9 cellular contexts compared by ENCODE assay signal in the genomic region with DNA sequence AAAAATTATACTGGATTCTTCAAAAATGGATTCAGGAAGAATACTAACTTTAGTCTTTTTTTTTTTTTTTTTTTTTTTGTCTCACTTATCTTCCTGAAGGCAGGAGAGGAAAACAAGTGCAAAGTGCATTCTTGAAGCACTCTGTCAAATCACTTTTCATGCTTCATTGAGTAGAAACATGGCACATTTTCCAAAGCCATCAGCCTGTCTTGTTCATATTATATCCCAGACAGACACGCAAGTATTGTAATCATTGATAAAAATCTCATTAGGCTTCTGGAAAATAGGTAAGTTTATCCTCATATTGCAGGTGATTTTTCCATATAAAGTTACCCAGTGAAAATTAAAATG. TPM values are rescaled to one million over a fixed set of nuclear protein-coding genes. Genes with fewer than 3 reads are reported as not detected.
DNase-seq lines count a peak whose midpoint lies in the region; ATAC-seq, FAIRE-seq and TF ChIP-seq lines count a peak whose summit lies in the region.
"Had no signal": no experiment of that assay in that cellular context is flagged by ENCODE, and none has a peak within 500 bp of the region (broad histone marks: within the 10 kb centered on the region; RNA-seq: fewer than 3 reads in every experiment).

No MANE protein-coding gene starts in this region.

- SMC1A ChIA-PET in GM12878 (lab: Charles Lee; ENCODE audit: uncharacterized antibody, unreplicated experiment), result no interaction called here

- no peak overlapping the region for H3K9ac ChIP-seq in GM12878 (ENCODE audit: control insufficient read depth, insufficient read depth, low read length)

- intact Hi-C loops in GM12878 (cut with micrococcal nuclease; ENCODE audit: unreplicated experiment), result no loop called here
- intact Hi-C loops in lower lobe of right lung (cut with DNase I), result no loop called here

- BruUV-seq in GM12878 (replicated peaks; lab: Mats Ljungman, UMichigan), result no TSS peak

- peaks cover 7% of the 10 kb centered on the region; the same call in 2 of the 3 replicates for H3K36me3 Mint-ChIP-seq in GM23338 (ENCODE audit: low read depth)

- H3K27ac ChIP-seq in A549, result peak overlapping the region; percentile 44 to 85; a peak in 3 of 6 replicates
- H3K27ac ChIP-seq in GM23338 (ENCODE audit: low read depth), result peak overlapping the region; percentile 83
- H3K27ac ChIP-seq in GM12878 (ENCODE audit: control insufficient read depth, insufficient read depth), result no peak overlapping the region
- H3K27ac ChIP-seq in lower lobe of right lung, result no peak overlapping the region

- H3K9me2 ChIP-seq in GM23338 (ENCODE audit: insufficient read depth), result no peaks in the 10 kb centered on the region

- H3F3A ChIP-seq in GM23338 (replicated peaks; ENCODE audit: low read depth), result no peaks in the 10 kb centered on the region; the same call in 1 of the 2 replicates

- H3K27me3 Mint-ChIP-seq in GM23338 (ENCODE audit: insufficient read depth, low read depth, poor library complexity), result peaks cover 9% of the 10 kb centered on the region

- 96% methylated on average over 1 of the region's 1 CpG for WGBS in A549 (ENCODE audit: missing lambda C conversion rate)
- WGBS in GM12878 (ENCODE audit: insufficient coverage, insufficient replicate concordance, low lambda C conversion rate, missing lambda C conversion rate), result 96% methylated on average over 1 of the region's 1 CpG

- CTCF ChIA-PET in A549 (lab: Yijun Ruan, JAX), result interaction anchor here (1.0 to 3.4 kb wide), 2 partner anchors 11 to 185 kb away, joined by 3 to 10 read pairs; no protein-coding TSS in a partner anchor
- CTCF ChIA-PET in GM12878 (lab: Yijun Ruan, JAX), result interaction anchor here (1.7 to 4.9 kb wide), 3 partner anchors 16 to 181 kb away, joined by 3 to 33 read pairs (median 26); no protein-coding TSS in a partner anchor

- H3K79me2 ChIP-seq in GM23338 (replicated peaks; ENCODE audit: insufficient read depth) (no peaks in the 10 kb centered on the region), GM12878 (ENCODE audit: control insufficient read depth, insufficient read depth, low read length) (no peaks in the 10 kb centered on the region)

- FAIRE-seq in A549 (lab: Jason Lieb, UNC), result no peak
- no peak for FAIRE-seq in GM12878 (lab: Jason Lieb, UNC)

- TF ChIP-seq EP300 in A549 (IDR thresholded peaks at IDR 0.05), result no peak
- TF ChIP-seq EP300 in GM12878 (IDR thresholded peaks at IDR 0.05; ENCODE audit: borderline replicate concordance in 1 of 2, control insufficient read depth in 1 of 2, low read depth in 2 of 2, low read length in 2 of 2), result no peak

- POLR2A ChIA-PET in A549 (lab: Yijun Ruan, JAX), result no interaction called here
- POLR2A ChIA-PET in GM12878 (lab: Charles Lee), result interaction anchor here (0.6 to 1.3 kb wide), 2 partner anchors 12 to 39 kb away, joined by 4 to 5 read pairs; no protein-coding TSS in a partner anchor

- peak overlapping the region; percentile 87 for H3K4me3 Mint-ChIP-seq in GM23338

- no peak overlapping the region for H2AFZ ChIP-seq in GM23338
- H2AFZ ChIP-seq in GM12878 (ENCODE audit: control insufficient read depth, low read depth, low read length), result peak overlapping the region; percentile 93

- no peaks in the 10 kb centered on the region for H3K36me3 ChIP-seq in GM23338 (ENCODE audit: insufficient read depth)
- H3K36me3 ChIP-seq in GM12878 (ENCODE audit: control insufficient read depth in 2 of 2, insufficient read depth in 2 of 2, low read length in 1 of 2), result no peaks in the 10 kb centered on the region
- no peaks in the 10 kb centered on the region for H3K36me3 ChIP-seq in lower lobe of right lung
- H3K36me3 ChIP-seq in H7 (replicated peaks; ENCODE audit: control insufficient read depth, insufficient read depth, low read length), result no peaks in the 10 kb centered on the region
- H3K36me3 ChIP-seq: MG63 had no signal

- H3K4me1 Mint-ChIP-seq in GM23338, result peaks cover 10% of the 10 kb centered on the region

- TF ChIP-seq POLR2A in A549 (IDR thresholded peaks at IDR 0.05; ENCODE audit: low read length), result no peak
- no peak for TF ChIP-seq POLR2A in GM12878 (IDR thresholded peaks at IDR 0.05; ENCODE audit: low read depth, low read length)

- H3K27ac Mint-ChIP-seq in GM23338, result no peak overlapping the region

- H3K27me3 ChIP-seq in GM23338 (ENCODE audit: insufficient read depth) (no peaks in the 10 kb centered on the region), GM12878 (replicated peaks in 1 of 2; ENCODE audit: control insufficient read depth in 2 of 2, insufficient read depth in 2 of 2, low read length in 1 of 2) (no peaks in the 10 kb centered on the region), lower lobe of right lung (ENCODE audit: low read depth) (no peaks in the 10 kb centered on the region), H7 (ENCODE audit: control insufficient read depth, insufficient read depth, low read length) (no peaks in the 10 kb centered on the region)
- H3K27me3 ChIP-seq: MG63 had no signal

- ATAC-seq in A549 (no peak), GM23338 (no peak), GM12878 (no peak), lower lobe of right lung (no peak), GM21390 (IDR thresholded peaks at IDR 0.05; ENCODE audit: unreplicated experiment) (no peak)

- no peak for DNase-seq in A549 (ENCODE audit: low read depth in 1 of 2, low spot score in 1 of 2)
- DNase-seq in GM23338 (ENCODE audit: low spot score), result no peak
- DNase-seq in GM12878 (ENCODE audit: low read depth, low spot score), result no peak
- no peak for DNase-seq in lower lobe of right lung
- DNase-seq in H7, result no peak
- no peak for DNase-seq in amniotic stem cell (lab: John Stamatoyannopoulos, UW)
- DNase-seq in stimulated activated CD4-positive, alpha-beta T cell treated with anti-CD3 and anti-CD28 coated beads, Interleukin-4, amount 100 ng/mL, for 4 hours, result no peak

- RAD21 ChIA-PET in GM12878 (lab: Charles Lee; ENCODE audit: unreplicated experiment), result no interaction called here

- H3K4me2 ChIP-seq in A549 (peak overlapping the region; percentile 78), GM23338 (peak overlapping the region; percentile 86), GM12878 (ENCODE audit: control insufficient read depth, insufficient read depth) (peak overlapping the region; percentile 82)

- H3K4me3 ChIP-seq in A549 (peak overlapping the region; percentile 53; the same call in 2 of the 3 replicates), GM23338 (peak overlapping the region; percentile 66), GM12878 (no peak overlapping the region), lower lobe of right lung (peak overlapping the region; percentile 79), H7 (ENCODE audit: insufficient read depth, low read depth, low read length) (no peak overlapping the region)

- no peaks in the 10 kb centered on the region for H3K9me3 ChIP-seq in A549
- no peaks in the 10 kb centered on the region for H3K9me3 ChIP-seq in GM12878 (replicated peaks; ENCODE audit: control insufficient read depth, insufficient read depth, low read length)
- no peaks in the 10 kb centered on the region for H3K9me3 ChIP-seq in lower lobe of right lung
- H3K9me3 ChIP-seq: MG63 had no signal

- H3K9me3 Mint-ChIP-seq in GM23338, result peaks cover 6% of the 10 kb centered on the region; the same call in 1 of the 3 replicates

- in situ Hi-C loops in GM12878 (cut with MboI), result no loop called here

- H3K4me1 ChIP-seq in A549, result peaks cover 12% of the 10 kb centered on the region; the same call in 2 of the 3 replicates
- peaks cover 7% of the 10 kb centered on the region for H3K4me1 ChIP-seq in GM23338 (ENCODE audit: insufficient read depth)
- no peaks in the 10 kb centered on the region for H3K4me1 ChIP-seq in GM12878 (ENCODE audit: control insufficient read depth, insufficient read depth, low read length)
- peaks cover 11% of the 10 kb centered on the region for H3K4me1 ChIP-seq in lower lobe of right lung

- no peak for TF ChIP-seq RAD21 in A549 (conservative IDR thresholded peaks at IDR 0.05 in 1 of 2, IDR thresholded peaks at IDR 0.05 in 1 of 2)
- TF ChIP-seq RAD21 in GM12878 (IDR thresholded peaks at IDR 0.05; ENCODE audit: insufficient read depth, low read depth, low read length), result no peak

- TF ChIP-seq CTCF in A549 (IDR thresholded peaks at IDR 0.05) (no peak), GM23338 (conservative IDR thresholded peaks at IDR 0.05; ENCODE audit: low read depth in 2 of 2) (no peak), GM12878 (IDR thresholded peaks at IDR 0.05 in 2 of 3, conservative IDR thresholded peaks at IDR 0.05 in 1 of 3; ENCODE audit: control insufficient read depth in 2 of 3, extremely low read depth in 1 of 3, insufficient read depth in 1 of 3, low read depth in 3 of 3, low read length in 3 of 3) (no peak), lower lobe of right lung (IDR thresholded peaks at IDR 0.05) (no peak)

- H4K20me1 ChIP-seq in GM23338 (replicated peaks; ENCODE audit: insufficient read depth), result no peaks in the 10 kb centered on the region
- no peaks in the 10 kb centered on the region for H4K20me1 ChIP-seq in GM12878 (ENCODE audit: control insufficient read depth, insufficient read depth)

TF ChIP-seq in GM12878, 131 proteins besides CTCF, POLR2A, EP300 and RAD21 (continues in another document):
- no peak for TF ChIP-seq SMARCA5 (IDR thresholded peaks at IDR 0.05)

RNA-seq across cellular contexts. Expression of a gene that starts 1.3 kb away (rescaled TPM):
- polyA plus RNA-seq in A549 (2011; rRNA removed), result 3.4 and 3.7 TPM in 2 replicates
- 0.41 and 0.57 TPM in 2 replicates for polyA plus RNA-seq in A549 (2012; cell fraction: cytosol; rRNA removed)
- 0.18 and 0.29 TPM in 2 replicates for polyA plus RNA-seq in A549 (2012; cell fraction: nucleus; rRNA removed)
- 2.5 to 3.4 TPM (median 3.2 TPM) in 3 replicates for polyA plus RNA-seq in A549 (2017; fragmentation: RNase III; extraction: RNeasy Plus Mini Kit Qiagen cat#74134 plus additional on column Dnase treatment)
- polyA minus RNA-seq in A549 (2011; rRNA and poly(A)+ RNA removed), result 1.6 and 2.1 TPM in 2 replicates
- total RNA-seq in GM23338 (2014; rRNA removed; shearing (Covaris generic)), result 2.6 TPM in 2 replicates
- polyA plus RNA-seq in GM23338 (2016; fragmentation: Nextera tagmentation; extraction: Ambion mirVana), result 1.4 and 2.3 TPM in 2 replicates
- total RNA-seq in GM12878 (2013; cell fraction: nucleolus; rRNA removed), result 1.2 and 1.9 TPM in 2 replicates
- total RNA-seq in GM12878 (2014; rRNA removed), result 0.40 and 0.54 TPM in 2 replicates
- 0.37 and 0.58 TPM in 2 replicates for total RNA-seq in GM12878 (2014; rRNA removed; fragmentation: Illumina TruSeq; extraction: Trizol)
- 0.38 and 0.58 TPM in 2 replicates for total RNA-seq in GM12878 (2021)
- polyA plus RNA-seq in GM12878 (2011; ENCODE audit: low read depth), result 0.18 TPM
- polyA plus RNA-seq in GM12878 (2011; rRNA removed), result 0.17 and 0.24 TPM in 2 replicates
- 0.12 and 0.27 TPM in 2 replicates for polyA plus RNA-seq in GM12878 (2011; cell fraction: cytosol; rRNA removed)
- polyA plus RNA-seq in GM12878 (2011; cell fraction: nucleus; rRNA removed), result 0.20 and 0.28 TPM in 2 replicates
- polyA plus RNA-seq in GM12878 (2012), result 0.27 and 0.58 TPM in 2 replicates
- 0.38 and 0.51 TPM in 2 replicates for polyA plus RNA-seq in GM12878 (2014; fragmentation: Illumina TruSeq; extraction: Trizol)
- polyA plus RNA-seq in GM12878 (2014; fragmentation: Nextera tagmentation; extraction: Ambion mirVana), result under 1 TPM; 0.40 to 0.44 TPM
- 0.15 and 0.32 TPM in 2 replicates for polyA plus RNA-seq in GM12878 (2014; rRNA removed)
- under 1 TPM; 0.53 to 0.63 TPM for polyA plus RNA-seq in GM12878 (2016; fragmentation: Nextera tagmentation; extraction: Ambion mirVana)
- polyA minus RNA-seq in GM12878 (2011; rRNA and poly(A)+ RNA removed), result 0.59 and 0.88 TPM in 2 replicates
- 0.31 TPM in 1 of 2 replicates, not detected in the other for polyA minus RNA-seq in GM12878 (2011; cell fraction: cytosol; rRNA and poly(A)+ RNA removed)
- 0.36 and 0.96 TPM in 2 replicates for polyA minus RNA-seq in GM12878 (2011; cell fraction: nucleus; rRNA and poly(A)+ RNA removed)
- 3.9 TPM for total RNA-seq in lower lobe of right lung
- total RNA-seq in H7 (2014; rRNA removed; shearing (Covaris generic)), result 2.3 and 2.4 TPM in 2 replicates

Comparison
In these comparisons a context has a peak if more than half of its experiments do, and no peak if none do; other contexts are left out.
1. H3K27ac ChIP-seq: peak in A549 (2 of 2) and GM23338 (single experiment); none in GM12878 (single experiment) and lower lobe of right lung (single experiment).
2. H3K4me3 ChIP-seq: peak in A549 (single experiment), GM23338 (single experiment) and lower lobe of right lung (single experiment); none in GM12878 (single experiment) and H7 (single experiment).
3. Peak in every context shown above with its lines, with median percentiles within 50 percentile points of each other: H3K4me2 ChIP-seq.